In the genomic region with DNA sequence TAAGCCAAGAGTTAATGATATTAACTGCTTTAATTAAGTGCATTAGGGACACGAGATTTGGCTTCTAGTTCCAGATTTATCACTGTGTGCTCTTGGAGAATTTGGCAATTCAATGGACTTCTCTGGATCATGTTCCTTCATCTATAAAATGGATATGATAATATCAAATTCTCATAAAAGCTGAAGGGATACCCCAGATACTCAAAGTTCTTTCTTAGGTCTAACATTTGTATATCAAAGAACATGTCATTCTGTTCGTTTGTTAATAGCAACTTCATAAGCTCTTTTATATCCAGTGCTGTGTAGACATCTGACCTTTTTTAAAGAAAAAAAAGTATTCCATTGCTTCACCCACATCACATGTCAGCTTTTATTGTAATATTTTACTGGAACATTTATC, we compare ENCODE assay signal across 29 cellular contexts.
"Had no signal": no experiment of that assay in that cellular context is flagged by ENCODE, and none has a peak within 500 bp of the region (broad histone marks: within the 10 kb centered on the region; RNA-seq: fewer than 3 reads in every experiment).

No MANE protein-coding gene starts in this region.

- FAIRE-seq: islet of Langerhans, keratinocyte had no signal

- H3K4me3 Mint-ChIP-seq: dendritic cell treated with granulocyte-macrophage colony-stimulating factor and Interleukin-4, amounts not matched to agents 40 ng/mL and 50 ng/mL, for 4 days; effector memory CD8-positive, alpha-beta T cell; endodermal cell; mesothelial cell of epicardium; naive B cell; naive thymus-derived CD8-positive, alpha-beta T cell had no signal

- H3K36me3 Mint-ChIP-seq: mesothelial cell of epicardium; naive B cell; naive thymus-derived CD8-positive, alpha-beta T cell had no signal

- H3K27ac ChIP-seq: colonic mucosa, epithelial cell of prostate, esophagus squamous epithelium, gastrocnemius medialis, heart right ventricle, left ventricle myocardium inferior, lower lobe of right lung had no signal

- H3K9me3 Mint-ChIP-seq: dendritic cell treated with granulocyte-macrophage colony-stimulating factor and Interleukin-4, amounts not matched to agents 40 ng/mL and 50 ng/mL, for 4 days; effector memory CD8-positive, alpha-beta T cell; endodermal cell had no signal

- ATAC-seq: effector memory CD8-positive, alpha-beta T cell; esophagus mucosa; gastrocnemius medialis; heart right ventricle; left colon; left lobe of liver; lower lobe of right lung; mucosa of descending colon; naive thymus-derived CD8-positive, alpha-beta T cell had no signal

- H3K27ac Mint-ChIP-seq: dendritic cell treated with granulocyte-macrophage colony-stimulating factor and Interleukin-4, amounts not matched to agents 40 ng/mL and 50 ng/mL, for 4 days; effector memory CD8-positive, alpha-beta T cell; endodermal cell; mesothelial cell of epicardium; naive B cell; naive thymus-derived CD8-positive, alpha-beta T cell had no signal

- DNase-seq: colonic mucosa; cortex of kidney; effector CD8-positive, alpha-beta T cell; effector memory CD8-positive, alpha-beta T cell; endodermal cell; erythroblast; esophagus squamous epithelium; foreskin fibroblast; foreskin melanocyte; gastrocnemius medialis; glutamatergic neuron; head of caudate nucleus; heart right ventricle; hippocampal formation; kidney glomerular epithelial cell; left colon; left ventricle myocardium inferior; lower lobe of right lung; mesenchymal stem cell; mucosa of descending colon; naive B cell; naive thymus-derived CD8-positive, alpha-beta T cell had no signal

- H3K4me3 ChIP-seq: colonic mucosa, esophagus squamous epithelium, gastrocnemius medialis, heart right ventricle, left ventricle myocardium inferior, lower lobe of right lung, mucosa of descending colon had no signal

- H3K4me1 Mint-ChIP-seq: naive thymus-derived CD8-positive, alpha-beta T cell had no signal
